15 cellular contexts compared by ENCODE assay signal in genomic region chr6:15433517-15433874, GRCh38.
DNase-seq lines count a peak whose midpoint lies in the region; ATAC-seq and TF ChIP-seq lines count a peak whose summit lies in the region.
"Had no signal": no experiment of that assay in that cellular context is flagged by ENCODE, and none has a peak within 500 bp of the region (broad histone marks: within the 10 kb centered on the region; RNA-seq: fewer than 3 reads in every experiment).

No MANE protein-coding gene starts in this region.

- H3K9ac ChIP-seq in PC-3 (ENCODE audit: low read length), result no peak overlapping the region
- H3K9ac ChIP-seq: neural progenitor cell had no signal

- H3K4me1 ChIP-seq in PC-3 (ENCODE audit: insufficient read depth, low read length), result peaks cover 34% of the 10 kb centered on the region

- no peaks in the 10 kb centered on the region for H3K9me3 ChIP-seq in PC-3 (ENCODE audit: low read length)

- H3K27ac Mint-ChIP-seq in activated naive CD4-positive, alpha-beta T cell treated with anti-CD3 and anti-CD28 coated beads for 36 hours, result peak overlapping the region; percentile 50
- peak overlapping the region in 1 of 2 donors; percentile 36 for H3K27ac Mint-ChIP-seq in activated naive CD4-positive, alpha-beta T cell treated with anti-CD3 and anti-CD28 coated beads, Interleukin-2, amount 50 U/mL, for 72 hours
- H3K27ac Mint-ChIP-seq in stimulated activated effector memory CD8-positive, alpha-beta T cell treated with anti-CD3 and anti-CD28 coated beads, Interleukin-12 subunit alpha, Interleukin-12 subunit beta, amount 100 ng/mL, for 72 hours, result peak overlapping the region; percentile 87

- peaks cover 85% of the 10 kb centered on the region for H3K4me1 Mint-ChIP-seq in activated naive CD4-positive, alpha-beta T cell treated with anti-CD3 and anti-CD28 coated beads for 36 hours (ENCODE audit: low read depth)
- H3K4me1 Mint-ChIP-seq in stimulated activated effector memory CD8-positive, alpha-beta T cell treated with anti-CD3 and anti-CD28 coated beads, Interleukin-12 subunit alpha, Interleukin-12 subunit beta, amount 100 ng/mL, for 72 hours, result peaks cover 82% of the 10 kb centered on the region

- H3K36me3 ChIP-seq in PC-3 (ENCODE audit: low read depth, low read length), result no peaks in the 10 kb centered on the region
- H3K36me3 ChIP-seq: brain microvascular endothelial cell, left ventricle myocardium inferior had no signal

- POLR2A ChIA-PET in PC-3 (lab: Charles Lee; ENCODE audit: unreplicated experiment), result no interaction called here
- POLR2A ChIA-PET in GM10248 (lab: Yijun Ruan, JAX), result no interaction called here

- peaks cover 9% of the 10 kb centered on the region for H3K36me3 Mint-ChIP-seq in activated naive CD4-positive, alpha-beta T cell treated with anti-CD3 and anti-CD28 coated beads for 36 hours (ENCODE audit: low read depth)
- peaks cover 0 to 39% of the 10 kb centered on the region in 2 donors for H3K36me3 Mint-ChIP-seq in activated naive CD4-positive, alpha-beta T cell treated with anti-CD3 and anti-CD28 coated beads, Interleukin-2, amount 50 U/mL, for 72 hours
- peaks cover 19% of the 10 kb centered on the region for H3K36me3 Mint-ChIP-seq in stimulated activated effector memory CD8-positive, alpha-beta T cell treated with anti-CD3 and anti-CD28 coated beads, Interleukin-12 subunit alpha, Interleukin-12 subunit beta, amount 100 ng/mL, for 72 hours

- H3K27me3 ChIP-seq in PC-3 (ENCODE audit: low read length), result no peaks in the 10 kb centered on the region
- H3K27me3 ChIP-seq: brain microvascular endothelial cell, neural progenitor cell had no signal

- intact Hi-C loops in activated naive CD4-positive, alpha-beta T cell treated with anti-CD3 and anti-CD28 coated beads for 36 hours (cut with micrococcal nuclease), result loop anchor here (10.0 kb wide), 1 partner anchor 191 kb away; no protein-coding TSS in a partner anchor
- intact Hi-C loops in PC-3 (cut with micrococcal nuclease), result no loop called here

- in situ Hi-C loops in GM13977 (cut with MboI; ENCODE audit: low pct_unique_long_range_greater_than_20kb, low sequenced_read_pairs, unreplicated experiment), result no loop called here

- H3K4me3 ChIP-seq in PC-3 (ENCODE audit: low read length) (no peak overlapping the region), coronary artery (peak overlapping the region; percentile 11)
- H3K4me3 ChIP-seq: left ventricle myocardium inferior, neural progenitor cell had no signal

- H3K27ac ChIP-seq in PC-3 (ENCODE audit: low read length) (no peak overlapping the region), coronary artery (no peak overlapping the region)
- H3K27ac ChIP-seq: brain microvascular endothelial cell, neural progenitor cell had no signal

- no peaks in the 10 kb centered on the region for H3F3A ChIP-seq in PC-3 (ENCODE audit: low read length, unreplicated experiment)

- no peak for ATAC-seq in activated naive CD4-positive, alpha-beta T cell treated with anti-CD3 and anti-CD28 coated beads, Interleukin-2, amount 50 U/mL, for 72 hours
- no peak for ATAC-seq in PC-3
- ATAC-seq in stimulated activated effector memory CD8-positive, alpha-beta T cell treated with anti-CD3 and anti-CD28 coated beads, Interleukin-12 subunit alpha, Interleukin-12 subunit beta, amount 100 ng/mL, for 72 hours, result no peak

- H2AFZ ChIP-seq in PC-3 (ENCODE audit: low read length), result no peak overlapping the region
- H2AFZ ChIP-seq: neural progenitor cell had no signal

- no TSS peak for BruUV-seq in PC-3 (replicated peaks; lab: Mats Ljungman, UMichigan)

- H3K4me2 ChIP-seq in PC-3 (ENCODE audit: low read length), result peak overlapping the region; percentile 38
- H3K4me2 ChIP-seq: neural progenitor cell had no signal

- H3K9me2 ChIP-seq in PC-3 (replicated peaks; ENCODE audit: low read length), result no peaks in the 10 kb centered on the region

- DNase-seq in activated naive CD4-positive, alpha-beta T cell treated with anti-CD3 and anti-CD28 coated beads for 36 hours, result no peak
- DNase-seq in activated naive CD4-positive, alpha-beta T cell treated with anti-CD3 and anti-CD28 coated beads, Interleukin-2, amount 50 U/mL, for 72 hours (ENCODE audit: low spot score in 2 of 2), result no peak
- no peak for DNase-seq in PC-3
- DNase-seq in coronary artery (ENCODE audit: low spot score), result no peak
- DNase-seq in stimulated activated effector memory CD8-positive, alpha-beta T cell treated with anti-CD3 and anti-CD28 coated beads, Interleukin-12 subunit alpha, Interleukin-12 subunit beta, amount 100 ng/mL, for 72 hours (ENCODE audit: low spot score in 2 of 2), result no peak
- DNase-seq in NCI-H524 treated with DMSO at 0.1 percent for 48 hours (lab: John Stamatoyannopoulos, UW), result no peak
- no peak for DNase-seq in GM13977 (ENCODE audit: low spot score)
- no peak for DNase-seq in GM10248 (ENCODE audit: extremely low spot score)
- DNase-seq: effector CD8-positive, alpha-beta T cell; left ventricle myocardium inferior; NCI-H2081; NCI-H526 treated with DMSO at 0.1 percent for 48 hours; retina had no signal

- peaks cover 6% of the 10 kb centered on the region for H3K9me3 Mint-ChIP-seq in activated naive CD4-positive, alpha-beta T cell treated with anti-CD3 and anti-CD28 coated beads for 36 hours
- peaks cover 0 to 9% of the 10 kb centered on the region in 2 donors for H3K9me3 Mint-ChIP-seq in activated naive CD4-positive, alpha-beta T cell treated with anti-CD3 and anti-CD28 coated beads, Interleukin-2, amount 50 U/mL, for 72 hours
- H3K9me3 Mint-ChIP-seq in stimulated activated effector memory CD8-positive, alpha-beta T cell treated with anti-CD3 and anti-CD28 coated beads, Interleukin-12 subunit alpha, Interleukin-12 subunit beta, amount 100 ng/mL, for 72 hours, result no peaks in the 10 kb centered on the region

- no peak for TF ChIP-seq CTCF in PC-3 (conservative IDR thresholded peaks at IDR 0.05; ENCODE audit: low read depth, low read length)
- no peak for TF ChIP-seq CTCF in coronary artery (IDR thresholded peaks at IDR 0.05)
- TF ChIP-seq CTCF in GM13977 (IDR thresholded peaks at IDR 0.05; ENCODE audit: extremely low read depth, insufficient read depth, missing control alignments), result no peak
- TF ChIP-seq CTCF in GM10248 (IDR thresholded peaks at IDR 0.05; ENCODE audit: control extremely low read depth, extremely low read depth, low read depth, missing control alignments), result no peak

- no peaks in the 10 kb centered on the region for H3K27me3 Mint-ChIP-seq in activated naive CD4-positive, alpha-beta T cell treated with anti-CD3 and anti-CD28 coated beads for 36 hours (ENCODE audit: low read depth)

- H3K79me2 ChIP-seq in PC-3 (ENCODE audit: low read length), result peaks cover 74% of the 10 kb centered on the region

- peak overlapping the region; percentile 19 for H3K4me3 Mint-ChIP-seq in activated naive CD4-positive, alpha-beta T cell treated with anti-CD3 and anti-CD28 coated beads for 36 hours
- no peak overlapping the region for H3K4me3 Mint-ChIP-seq in stimulated activated effector memory CD8-positive, alpha-beta T cell treated with anti-CD3 and anti-CD28 coated beads, Interleukin-12 subunit alpha, Interleukin-12 subunit beta, amount 100 ng/mL, for 72 hours
- H3K4me3 Mint-ChIP-seq: neural progenitor cell had no signal

- peaks cover 3% of the 10 kb centered on the region; the same call in 1 of the 2 replicates for H4K20me1 ChIP-seq in PC-3 (ENCODE audit: low read length)

- CTCF ChIA-PET in activated naive CD4-positive, alpha-beta T cell treated with anti-CD3 and anti-CD28 coated beads for 36 hours (lab: Charles Lee), result no interaction called here
- CTCF ChIA-PET in PC-3 (lab: Charles Lee) (no interaction called here), GM10248 (lab: Yijun Ruan, JAX) (interaction anchor here (0.9 to 5.7 kb wide), 2 partner anchors 12 to 24 kb away, joined by 3 to 35 read pairs; no protein-coding TSS in a partner anchor)
